ENCODE assay signal across 13 cellular contexts in genomic region chr14:92688434-92689375, GRCh38. TPM values are rescaled to one million over a fixed set of nuclear protein-coding genes. Genes with fewer than 3 reads are reported as not detected.
A peak's percentile ranks its signal among the peaks of the same experiment; 100 is the strongest.
DNase-seq lines count a peak whose midpoint lies in the region; ATAC-seq and TF ChIP-seq lines count a peak whose summit lies in the region.
"Had no signal": no experiment of that assay in that cellular context is flagged by ENCODE, and none has a peak within 500 bp of the region (broad histone marks: within the 10 kb centered on the region; RNA-seq: fewer than 3 reads in every experiment).

No MANE protein-coding gene starts in this region.

- H3K79me2 ChIP-seq in SK-N-SH (ENCODE audit: insufficient read depth), result no peaks in the 10 kb centered on the region

- no peak overlapping the region for H2AFZ ChIP-seq in SK-N-SH (ENCODE audit: low read depth)

- H3F3A ChIP-seq in SK-N-SH (replicated peaks; ENCODE audit: insufficient read depth), result peaks cover 6% of the 10 kb centered on the region

- DNase-seq in SK-N-SH, result peak; percentile 59
- DNase-seq in NCI-H748 treated with DMSO at 0.1 percent for 48 hours (lab: John Stamatoyannopoulos, UW), result peak; percentile 67
- no peak for DNase-seq in thyroid gland
- no peak for DNase-seq in natural killer cell treated with Interleukin-12 subunit alpha and Interleukin-12 subunit beta and Interleukin-15 and Interleukin-18, amount 100 ng/mL, for 72 hours (ENCODE audit: low spot score)
- DNase-seq in head of caudate nucleus, result no peak
- DNase-seq: activated CD8-positive, alpha-beta memory T cell treated with anti-CD3 and anti-CD28 coated beads, Interleukin-2, amount 10 ng/mL, durations not matched to agents 7 days and 5 days; amniotic stem cell; effector CD4-positive, alpha-beta T cell; NCI-H2029 had no signal

- H3K9ac ChIP-seq in SK-N-SH (no peak overlapping the region), iPS-18a (ENCODE audit: low read length) (no peak overlapping the region)

- no peak overlapping the region for H3K4me3 ChIP-seq in SK-N-SH (ENCODE audit: low read depth in 2 of 2, low read length in 1 of 2)
- H3K4me3 ChIP-seq in iPS-18a (ENCODE audit: low read length), result peak overlapping the region; percentile 51
- peak overlapping the region in 1 of 3 donors; percentile 40 for H3K4me3 ChIP-seq in thyroid gland (replicated peaks in 1 of 3)

- TF ChIP-seq RAD21 in SK-N-SH (IDR thresholded peaks at IDR 0.05; ENCODE audit: low read length), result no peak

- CTCF ChIA-PET in SK-N-SH (lab: Yijun Ruan, JAX), result interaction anchor here (0.9 to 8.0 kb wide), 11 partner anchors 7 to 771 kb away, joined by 3 to 186 read pairs (median 14); partner anchors contain the start of genes GOLGA5 and LGMN

- no peak overlapping the region for H3K27ac Mint-ChIP-seq in natural killer cell treated with Interleukin-12 subunit alpha and Interleukin-12 subunit beta and Interleukin-15 and Interleukin-18, amount 100 ng/mL, for 72 hours
- H3K27ac Mint-ChIP-seq: activated CD8-positive, alpha-beta memory T cell treated with anti-CD3 and anti-CD28 coated beads, Interleukin-2, amount 10 ng/mL, durations not matched to agents 7 days and 5 days had no signal

- no peaks in the 10 kb centered on the region for H3K9me3 ChIP-seq in SK-N-SH
- H3K9me3 ChIP-seq in iPS-18a (ENCODE audit: control insufficient read depth, low read depth, low read length), result no peaks in the 10 kb centered on the region
- no peaks in the 10 kb centered on the region for H3K9me3 ChIP-seq in thyroid gland
- H3K9me3 ChIP-seq: thoracic aorta had no signal

- no peak for TF ChIP-seq CTCF in SK-N-SH (IDR thresholded peaks at IDR 0.05)
- no peak for TF ChIP-seq CTCF in thyroid gland (IDR thresholded peaks at IDR 0.05)

- POLR2A ChIA-PET in SK-N-SH (lab: Yijun Ruan, JAX), result interaction anchor here (0.7 kb wide), 1 partner anchor 249 kb away, joined by 3 read pairs; no protein-coding TSS in a partner anchor

- no peak overlapping the region for H3K4me3 Mint-ChIP-seq in natural killer cell treated with Interleukin-12 subunit alpha and Interleukin-12 subunit beta and Interleukin-15 and Interleukin-18, amount 100 ng/mL, for 72 hours
- H3K4me3 Mint-ChIP-seq: activated CD8-positive, alpha-beta memory T cell treated with anti-CD3 and anti-CD28 coated beads, Interleukin-2, amount 10 ng/mL, durations not matched to agents 7 days and 5 days had no signal

- H3K27ac ChIP-seq in SK-N-SH (ENCODE audit: low read depth in 2 of 2, low read length in 1 of 2) (no peak overlapping the region), iPS-18a (ENCODE audit: low read length) (no peak overlapping the region), thyroid gland (peak overlapping the region in 2 of 3 donors; percentile 40 to 42)
- H3K27ac ChIP-seq: thoracic aorta had no signal

- no peaks in the 10 kb centered on the region for H3K27me3 Mint-ChIP-seq in natural killer cell treated with Interleukin-12 subunit alpha and Interleukin-12 subunit beta and Interleukin-15 and Interleukin-18, amount 100 ng/mL, for 72 hours
- H3K27me3 Mint-ChIP-seq: activated CD8-positive, alpha-beta memory T cell treated with anti-CD3 and anti-CD28 coated beads, Interleukin-2, amount 10 ng/mL, durations not matched to agents 7 days and 5 days had no signal

- TF ChIP-seq EP300 in SK-N-SH (IDR thresholded peaks at IDR 0.05; ENCODE audit: borderline replicate concordance in 1 of 2, low read depth in 1 of 2, low read length in 1 of 2), result no peak

- intact Hi-C loops in thyroid gland (cut with DNase I), result loop anchor here (10.0 kb wide), 1 partner anchor 96 kb away; no protein-coding TSS in a partner anchor
- intact Hi-C loops in head of caudate nucleus (cut with DNase I), result loop anchor here (10.0 kb wide), 1 partner anchor 96 kb away; no protein-coding TSS in a partner anchor

- H3K36me3 Mint-ChIP-seq in natural killer cell treated with Interleukin-12 subunit alpha and Interleukin-12 subunit beta and Interleukin-15 and Interleukin-18, amount 100 ng/mL, for 72 hours, result peaks cover 4% of the 10 kb centered on the region

- no peaks in the 10 kb centered on the region for H4K20me1 ChIP-seq in SK-N-SH (ENCODE audit: insufficient read depth)

- H3K27me3 ChIP-seq in SK-N-SH (ENCODE audit: insufficient read depth) (no peaks in the 10 kb centered on the region), iPS-18a (ENCODE audit: control insufficient read depth, insufficient read depth, low read length) (peaks cover 22% of the 10 kb centered on the region), thyroid gland (no peaks in the 10 kb centered on the region)

- H3K4me1 ChIP-seq in SK-N-SH (ENCODE audit: control insufficient read depth in 1 of 2, insufficient read depth in 2 of 2, low read depth in 1 of 2, low read length in 1 of 2) (peaks cover 7 to 25% of the 10 kb centered on the region in 2 experiments; a peak in 1 of 4 replicates), iPS-18a (ENCODE audit: control insufficient read depth, low read depth, low read length) (no peaks in the 10 kb centered on the region), thyroid gland (peaks cover 22 to 32% of the 10 kb centered on the region in 2 donors)

- H3K9me3 Mint-ChIP-seq in natural killer cell treated with Interleukin-12 subunit alpha and Interleukin-12 subunit beta and Interleukin-15 and Interleukin-18, amount 100 ng/mL, for 72 hours, result no peaks in the 10 kb centered on the region

- no peak for TF ChIP-seq POLR2A in thyroid gland (IDR thresholded peaks at IDR 0.05)

- H3K4me2 ChIP-seq in SK-N-SH, result no peak overlapping the region

- H3K9me2 ChIP-seq in SK-N-SH, result no peaks in the 10 kb centered on the region

- peaks cover 0 to 14% of the 10 kb centered on the region in 2 donors for H3K4me1 Mint-ChIP-seq in natural killer cell treated with Interleukin-12 subunit alpha and Interleukin-12 subunit beta and Interleukin-15 and Interleukin-18, amount 100 ng/mL, for 72 hours (ENCODE audit: low read depth in 2 of 2)

- H3K36me3 ChIP-seq in SK-N-SH (replicated peaks in 1 of 2; ENCODE audit: control insufficient read depth in 1 of 2, insufficient read depth in 2 of 2, low read length in 1 of 2) (peaks cover 0 to 10% of the 10 kb centered on the region in 2 experiments), iPS-18a (ENCODE audit: control insufficient read depth, low read depth, low read length) (no peaks in the 10 kb centered on the region), thyroid gland (no peaks in the 10 kb centered on the region)

- 89% methylated on average over 22 of the region's 30 CpGs for WGBS in SK-N-SH (ENCODE audit: low lambda C conversion rate)
- 91 to 93% methylated on average over 19 to 25 of the region's 30 CpGs for WGBS in thyroid gland, 2 donors

- ATAC-seq in SK-N-SH treated with all-trans-retinoic acid at 6 μM for 48 hours (no peak), HG02763 (IDR thresholded peaks at IDR 0.05; ENCODE audit: unreplicated experiment) (no peak)
- no peak for ATAC-seq in natural killer cell treated with Interleukin-12 subunit alpha and Interleukin-12 subunit beta and Interleukin-15 and Interleukin-18, amount 100 ng/mL, for 72 hours
- ATAC-seq: activated CD8-positive, alpha-beta memory T cell treated with anti-CD3 and anti-CD28 coated beads, Interleukin-2, amount 10 ng/mL, durations not matched to agents 7 days and 5 days had no signal

TF ChIP-seq in SK-N-SH, 30 proteins besides CTCF, POLR2A, EP300 and RAD21 (continues in another document):
- TF ChIP-seq SIN3A (IDR thresholded peaks at IDR 0.05; ENCODE audit: borderline replicate concordance, low read depth, low read length) (no peak), RCOR1 (IDR thresholded peaks at IDR 0.05; ENCODE audit: low read length) (no peak), SMC3 (IDR thresholded peaks at IDR 0.05; ENCODE audit: low read depth, low read length) (no peak), MAX (IDR thresholded peaks at IDR 0.05; ENCODE audit: low read depth) (no peak)

TF ChIP-seq in SK-N-SH treated with all-trans-retinoic acid at 6 μM for 48 hours, 23 proteins besides CTCF, POLR2A, EP300 and RAD21:
- TF ChIP-seq GLIS3 (CRISPR knock-in tag; IDR thresholded peaks at IDR 0.05), result no peak
- no peak for TF ChIP-seq BACH2 (CRISPR knock-in tag; IDR thresholded peaks at IDR 0.05; ENCODE audit: borderline replicate concordance)
- TF ChIP-seq RARB (CRISPR knock-in tag; IDR thresholded peaks at IDR 0.05), result no peak
- no peak for TF ChIP-seq CSDC2 (CRISPR knock-in tag; IDR thresholded peaks at IDR 0.05)

RNA-seq across cellular contexts. Expression of gene LGMN, which starts 59.7 kb away (rescaled TPM):
- 76.3 and 86.4 TPM in 2 replicates for polyA plus RNA-seq in SK-N-SH (2012; rRNA removed)
- 52.6 and 71.0 TPM in 2 replicates for polyA plus RNA-seq in SK-N-SH (2012; cell fraction: cytosol; rRNA removed)
- 57.5 and 80.2 TPM in 2 replicates for polyA plus RNA-seq in SK-N-SH (2012; cell fraction: nucleus; rRNA removed)
- total RNA-seq in thyroid gland, result 100 to 1,000 TPM; 226 to 405 (median 297) TPM
- total RNA-seq in natural killer cell treated with Interleukin-12 subunit alpha and Interleukin-12 subunit beta and Interleukin-15 and Interleukin-18, amount 100 ng/mL, for 72 hours, result not detected

Comparison
In these comparisons a context has a peak if more than half of its experiments do, and no peak if none do; other contexts are left out.
1. DNase-seq: peak in SK-N-SH (single experiment) and NCI-H748 treated with DMSO at 0.1 percent for 48 hours (single experiment); none in thyroid gland (0 of 2), natural killer cell treated with Interleukin-12 subunit alpha and Interleukin-12 subunit beta and Interleukin-15 and Interleukin-18, amount 100 ng/mL, for 72 hours (single experiment) and head of caudate nucleus (0 of 42).
2. H3K27ac ChIP-seq: peak in thyroid gland (2 of 3); none in SK-N-SH (0 of 2) and iPS-18a (single experiment).
3. RNA of gene LGMN, which starts 59.7 kb away (total RNA-seq): 226 to 405 TPM in thyroid gland; not detected in natural killer cell treated with Interleukin-12 subunit alpha and Interleukin-12 subunit beta and Interleukin-15 and Interleukin-18, amount 100 ng/mL, for 72 hours; every median in the first group is over 100 times any median in the second.